15 cellular contexts compared by ENCODE assay signal in the genomic region with DNA sequence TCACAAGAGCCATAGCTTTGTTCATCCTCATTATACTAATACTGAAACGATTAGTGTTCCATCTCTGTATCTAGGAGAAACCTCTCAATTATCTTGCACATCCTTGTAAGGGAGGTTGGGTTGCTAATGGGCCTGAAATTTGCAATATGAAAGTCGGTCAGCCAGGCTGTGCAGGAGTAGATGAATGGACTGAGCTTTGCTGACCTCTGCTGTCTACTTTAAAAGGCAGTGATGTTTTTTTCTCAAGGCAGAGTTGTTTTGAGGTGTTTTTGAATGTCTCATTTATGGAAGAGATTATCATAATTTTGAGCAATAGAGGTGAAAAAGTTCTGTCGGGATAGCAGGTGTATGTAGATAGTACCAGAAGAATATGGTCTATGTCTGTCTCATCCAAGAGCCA. TPM values are rescaled to one million over a fixed set of nuclear protein-coding genes. Genes with fewer than 3 reads are reported as not detected.
A peak's percentile ranks its signal among the peaks of the same experiment; 100 is the strongest.
DNase-seq lines count a peak whose midpoint lies in the region; ATAC-seq and TF ChIP-seq lines count a peak whose summit lies in the region.
"Had no signal": no experiment of that assay in that cellular context is flagged by ENCODE, and none has a peak within 500 bp of the region (broad histone marks: within the 10 kb centered on the region; RNA-seq: fewer than 3 reads in every experiment).

No MANE protein-coding gene starts in this region.

- peak; percentile 53 for DNase-seq in DMS53 (lab: John Stamatoyannopoulos, UW)
- DNase-seq in LNCaP clone FGC (ENCODE audit: low read depth), result no peak
- peak; percentile 2 for DNase-seq in cerebellum (ENCODE audit: low spot score)
- DNase-seq in neural crest cell (ENCODE audit: low read depth, low spot score), result no peak
- DNase-seq in stimulated activated CD4-positive, alpha-beta T cell treated with anti-CD3 and anti-CD28 coated beads, Interleukin-4, amount 100 ng/mL, for 24 hours, result no peak
- DNase-seq in NCI-H2029 treated with DMSO at 0.1 percent for 48 hours (lab: John Stamatoyannopoulos, UW), result no peak
- DNase-seq: activated CD8-positive, alpha-beta T cell treated with anti-CD3 and anti-CD28 coated beads, Interleukin-2, amount 10 ng/mL, durations not matched to agents 7 days and 5 days; activated naive CD4-positive, alpha-beta T cell; colonic mucosa; H7; islet precursor cell; stimulated activated CD4-positive, alpha-beta T cell treated with anti-CD3 and anti-CD28 coated beads, Interleukin-15, amount 100 ng/mL, for 24 hours; T-helper 9 cell had no signal

- H3K9me3 Mint-ChIP-seq in neural crest cell, result no peaks in the 10 kb centered on the region

- no peak overlapping the region for H3K4me3 ChIP-seq in LNCaP clone FGC (ENCODE audit: low read depth, low read length)
- H3K4me3 ChIP-seq: colonic mucosa had no signal

- ATAC-seq in HG02840 (IDR thresholded peaks at IDR 0.05; ENCODE audit: low FRiP score, unreplicated experiment), result no peak
- ATAC-seq in HG03025 (IDR thresholded peaks at IDR 0.05; ENCODE audit: low FRiP score, unreplicated experiment), result no peak
- ATAC-seq: activated CD8-positive, alpha-beta T cell treated with anti-CD3 and anti-CD28 coated beads, Interleukin-2, amount 10 ng/mL, durations not matched to agents 7 days and 5 days had no signal

- peak; percentile 46 for TF ChIP-seq CTCF in LNCaP clone FGC (IDR thresholded peaks at IDR 0.05; ENCODE audit: control insufficient read depth, extremely low read depth, insufficient read depth)
- TF ChIP-seq CTCF in neural crest cell (conservative IDR thresholded peaks at IDR 0.05), result peak; percentile 54

- H3K27ac Mint-ChIP-seq in neural crest cell (ENCODE audit: unreplicated experiment), result no peak overlapping the region
- H3K27ac Mint-ChIP-seq: activated CD8-positive, alpha-beta T cell treated with anti-CD3 and anti-CD28 coated beads, Interleukin-2, amount 10 ng/mL, durations not matched to agents 7 days and 5 days had no signal

- peaks cover 4% of the 10 kb centered on the region for H3K4me1 Mint-ChIP-seq in neural crest cell

- H3K36me3 Mint-ChIP-seq in neural crest cell (ENCODE audit: low read depth), result no peaks in the 10 kb centered on the region

- no peak overlapping the region for H3K4me3 Mint-ChIP-seq in neural crest cell
- H3K4me3 Mint-ChIP-seq: activated CD8-positive, alpha-beta T cell treated with anti-CD3 and anti-CD28 coated beads, Interleukin-2, amount 10 ng/mL, durations not matched to agents 7 days and 5 days had no signal

- peaks cover 10% of the 10 kb centered on the region for H3K27me3 Mint-ChIP-seq in neural crest cell (ENCODE audit: low read depth)

RNA-seq across cellular contexts. Expression of gene LINC00632, which starts 47.9 kb away (rescaled TPM):
- 237 TPM for total RNA-seq in cerebellum
- 243 and 314 TPM in 2 replicates for total RNA-seq in neural crest cell

Comparison
In these comparisons a context has a peak if more than half of its experiments do, and no peak if none do; other contexts are left out.
1. DNase-seq: peak in DMS53 (single experiment) and cerebellum (single experiment); none in LNCaP clone FGC (single experiment), neural crest cell (single experiment), stimulated activated CD4-positive, alpha-beta T cell treated with anti-CD3 and anti-CD28 coated beads, Interleukin-4, amount 100 ng/mL, for 24 hours (single experiment) and NCI-H2029 treated with DMSO at 0.1 percent for 48 hours (single experiment).